In genomic region chr2:53509827-53510785, GRCh38 we compare ENCODE assay signal across 19 cellular contexts.
A peak's percentile ranks its signal among the peaks of the same experiment; 100 is the strongest.
DNase-seq lines count a peak whose midpoint lies in the region; ATAC-seq and TF ChIP-seq lines count a peak whose summit lies in the region.
"Had no signal": no experiment of that assay in that cellular context is flagged by ENCODE, and none has a peak within 500 bp of the region (broad histone marks: within the 10 kb centered on the region; RNA-seq: fewer than 3 reads in every experiment).

No MANE protein-coding gene starts in this region.

- H3K27ac ChIP-seq in left lung: no peak overlapping the region
- H3K27ac ChIP-seq: ascending aorta, right atrium auricular region, transverse colon had no signal

- H3K9me3 ChIP-seq in left lung: no peaks in the 10 kb centered on the region
- H3K9me3 ChIP-seq: ascending aorta, right atrium auricular region, transverse colon had no signal

- no peaks in the 10 kb centered on the region for H3K4me1 ChIP-seq in left lung
- H3K4me1 ChIP-seq: ascending aorta, right atrium auricular region, transverse colon had no signal

- H3K36me3 ChIP-seq in left lung: no peaks in the 10 kb centered on the region
- H3K36me3 ChIP-seq: ascending aorta, right atrium auricular region, transverse colon had no signal

- no peak for TF ChIP-seq CTCF in left lung (IDR thresholded peaks at IDR 0.05)

- ATAC-seq in left lung (peak; percentile 86), GM19023 (IDR thresholded peaks at IDR 0.05; ENCODE audit: unreplicated experiment) (no peak), left lobe of liver (no peak)
- ATAC-seq: activated CD8-positive, alpha-beta T cell treated with anti-CD3 and anti-CD28 coated beads for 36 hours; activated T-cell treated with anti-CD3 and anti-CD28 coated beads, Interleukin-2, amount 50 U/mL, for 4 hours; left cardiac atrium had no signal

- H3K27me3 ChIP-seq in left lung: no peaks in the 10 kb centered on the region
- H3K27me3 ChIP-seq: ascending aorta, right atrium auricular region, transverse colon had no signal

- no peak overlapping the region for H3K4me3 ChIP-seq in left lung
- H3K4me3 ChIP-seq: ascending aorta, right atrium auricular region, transverse colon had no signal

- DNase-seq in DMS79 treated with DMSO at 0.1 percent for 48 hours (lab: John Stamatoyannopoulos, UW) (peak; percentile 98), NCI-H1105 treated with DMSO at 0.1 percent for 48 hours (lab: John Stamatoyannopoulos, UW) (peak; percentile 93), NCI-H69 (lab: John Stamatoyannopoulos, UW) (peak; percentile 100), left lung (peak in 1 of 2 donors; percentile 52), NCI-H526 (lab: John Stamatoyannopoulos, UW) (no peak), left lobe of liver (ENCODE audit: low spot score) (no peak)
- DNase-seq in activated T-cell treated with anti-CD3 and anti-CD28 coated beads, Interleukin-2, amount 50 U/mL, for 1 hour: no peak
- DNase-seq: activated CD8-positive, alpha-beta T cell treated with anti-CD3 and anti-CD28 coated beads for 36 hours; activated naive CD4-positive, alpha-beta T cell treated with anti-CD3 and anti-CD28 coated beads, Interleukin-2, amount 10 ng/mL, durations not matched to agents 7 days and 5 days; activated T-cell treated with anti-CD3 and anti-CD28 coated beads, Interleukin-2, amount 50 U/mL, for 4 hours; DMS53; GOT3; left cardiac atrium; SHP77 treated with DMSO at 0.1 percent for 48 hours; stimulated activated naive CD4-positive, alpha-beta T cell treated with Interleukin-2 at 50 U/mL for 16 hours; transverse colon had no signal

- intact Hi-C loops in left lung (cut with DNase I): no loop called here

Comparison
In these comparisons a context has a peak if more than half of its experiments do, and no peak if none do; other contexts are left out.
1. DNase-seq: peak in DMS79 treated with DMSO at 0.1 percent for 48 hours (single experiment), NCI-H1105 treated with DMSO at 0.1 percent for 48 hours (single experiment) and NCI-H69 (single experiment); none in activated T-cell treated with anti-CD3 and anti-CD28 coated beads, Interleukin-2, amount 50 U/mL, for 1 hour (single experiment), NCI-H526 (0 of 2) and left lobe of liver (single experiment).